Comparison of ENCODE assay signal across 8 cellular contexts in genomic region chr12:107607464-107608392, GRCh38.
A peak's percentile ranks its signal among the peaks of the same experiment; 100 is the strongest.
DNase-seq lines count a peak whose midpoint lies in the region; ATAC-seq and TF ChIP-seq lines count a peak whose summit lies in the region.

No MANE protein-coding gene starts in this region.

- TF ChIP-seq CTCF in GM12873 (IDR thresholded peaks at IDR 0.05; ENCODE audit: insufficient read depth, low read depth, low read length, missing control alignments), result peak; percentile 97
- peak; percentile 90 for TF ChIP-seq CTCF in RWPE1 (conservative IDR thresholded peaks at IDR 0.05; ENCODE audit: low read depth)
- peak; percentile 96 for TF ChIP-seq CTCF in fibroblast of the aortic adventitia (IDR thresholded peaks at IDR 0.05; ENCODE audit: insufficient read depth, low read length)
- peak; percentile 96 for TF ChIP-seq CTCF in neural progenitor cell (IDR thresholded peaks at IDR 0.05)

- no peaks in the 10 kb centered on the region for H3K4me1 Mint-ChIP-seq in activated T-helper 17 cell treated with anti-CD3 and anti-CD28 coated beads, Interleukin-2, amount 50 U/mL, for 72 hours
- peaks cover 22% of the 10 kb centered on the region for H3K4me1 Mint-ChIP-seq in neural progenitor cell
- no peaks in the 10 kb centered on the region for H3K4me1 Mint-ChIP-seq in stimulated activated naive CD8-positive, alpha-beta T cell treated with anti-CD3 and anti-CD28 coated beads, Interleukin-15, amount 100 ng/mL, for 72 hours

- H3K79me2 ChIP-seq in neural progenitor cell (ENCODE audit: low read depth), result no peaks in the 10 kb centered on the region

- H3K27me3 ChIP-seq in neural progenitor cell, result no peaks in the 10 kb centered on the region

- no peaks in the 10 kb centered on the region for H3K9me3 Mint-ChIP-seq in activated T-helper 17 cell treated with anti-CD3 and anti-CD28 coated beads, Interleukin-2, amount 50 U/mL, for 72 hours
- no peaks in the 10 kb centered on the region for H3K9me3 Mint-ChIP-seq in neural progenitor cell
- no peaks in the 10 kb centered on the region for H3K9me3 Mint-ChIP-seq in stimulated activated naive CD8-positive, alpha-beta T cell treated with anti-CD3 and anti-CD28 coated beads, Interleukin-15, amount 100 ng/mL, for 72 hours

- no peaks in the 10 kb centered on the region for H4K20me1 ChIP-seq in neural progenitor cell (ENCODE audit: low read depth)

- H3K27ac Mint-ChIP-seq in activated T-helper 17 cell treated with anti-CD3 and anti-CD28 coated beads, Interleukin-2, amount 50 U/mL, for 72 hours, result no peak overlapping the region
- H3K27ac Mint-ChIP-seq in neural progenitor cell, result no peak overlapping the region
- H3K27ac Mint-ChIP-seq in stimulated activated naive CD8-positive, alpha-beta T cell treated with anti-CD3 and anti-CD28 coated beads, Interleukin-15, amount 100 ng/mL, for 72 hours, result peak overlapping the region in 1 of 2 donors; percentile 31

- no peaks in the 10 kb centered on the region for H3K36me3 ChIP-seq in neural progenitor cell

- DNase-seq in M059J (ENCODE audit: low read depth), result peak; percentile 65
- peak; percentile 76 for DNase-seq in RWPE1 (ENCODE audit: low spot score)
- peak; percentile 81 for DNase-seq in fibroblast of the aortic adventitia (ENCODE audit: low read depth)
- DNase-seq in neural progenitor cell (ENCODE audit: low spot score), result peak; percentile 92
- DNase-seq in stimulated activated naive CD8-positive, alpha-beta T cell treated with anti-CD3 and anti-CD28 coated beads, Interleukin-15, amount 100 ng/mL, for 72 hours, result peak; percentile 69 to 72

- no peak overlapping the region for H3K9ac ChIP-seq in neural progenitor cell

- H3K4me2 ChIP-seq in neural progenitor cell, result no peak overlapping the region

- POLR2A ChIA-PET in RWPE1 (lab: Yijun Ruan, JAX; ENCODE audit: low non-redundant PET), result no interaction called here

- no peaks in the 10 kb centered on the region for H3K9me3 ChIP-seq in neural progenitor cell (ENCODE audit: low read depth)

- no peak overlapping the region for H3K27ac ChIP-seq in RWPE1
- no peak overlapping the region for H3K27ac ChIP-seq in neural progenitor cell

- H3F3A ChIP-seq in neural progenitor cell (ENCODE audit: low read depth), result no peaks in the 10 kb centered on the region

- peaks cover 19% of the 10 kb centered on the region for H3K36me3 Mint-ChIP-seq in activated T-helper 17 cell treated with anti-CD3 and anti-CD28 coated beads, Interleukin-2, amount 50 U/mL, for 72 hours (ENCODE audit: low read depth)
- H3K36me3 Mint-ChIP-seq in neural progenitor cell, result no peaks in the 10 kb centered on the region

- no peaks in the 10 kb centered on the region for H3K4me1 ChIP-seq in neural progenitor cell

- H3K4me3 ChIP-seq in fibroblast of the aortic adventitia (ENCODE audit: low read depth, low read length) (no peak overlapping the region), neural progenitor cell (no peak overlapping the region)

- no peak overlapping the region for H3K4me3 Mint-ChIP-seq in activated T-helper 17 cell treated with anti-CD3 and anti-CD28 coated beads, Interleukin-2, amount 50 U/mL, for 72 hours
- H3K4me3 Mint-ChIP-seq in neural progenitor cell, result no peak overlapping the region
- no peak overlapping the region for H3K4me3 Mint-ChIP-seq in stimulated activated naive CD8-positive, alpha-beta T cell treated with anti-CD3 and anti-CD28 coated beads, Interleukin-15, amount 100 ng/mL, for 72 hours

- no peaks in the 10 kb centered on the region for H3K27me3 Mint-ChIP-seq in activated T-helper 17 cell treated with anti-CD3 and anti-CD28 coated beads, Interleukin-2, amount 50 U/mL, for 72 hours
- H3K27me3 Mint-ChIP-seq in neural progenitor cell (ENCODE audit: insufficient read depth, low read depth), result peaks cover 11% of the 10 kb centered on the region
- no peaks in the 10 kb centered on the region for H3K27me3 Mint-ChIP-seq in stimulated activated naive CD8-positive, alpha-beta T cell treated with anti-CD3 and anti-CD28 coated beads, Interleukin-15, amount 100 ng/mL, for 72 hours

- H2AFZ ChIP-seq in neural progenitor cell (replicated peaks), result no peak overlapping the region

- CTCF ChIA-PET in RWPE1 (lab: Yijun Ruan, JAX), result interaction anchor here (0.6 to 7.3 kb wide), 19 partner anchors 9 to 949 kb away, joined by 3 to 77 read pairs (median 3); no protein-coding TSS in a partner anchor

- ATAC-seq in activated T-helper 17 cell treated with anti-CD3 and anti-CD28 coated beads, Interleukin-2, amount 50 U/mL, for 72 hours (replicated peaks), result peak; percentile 74
- ATAC-seq in stimulated activated naive CD8-positive, alpha-beta T cell treated with anti-CD3 and anti-CD28 coated beads, Interleukin-15, amount 100 ng/mL, for 72 hours, result peak; percentile 67
- no peak for ATAC-seq in GM19023 (IDR thresholded peaks at IDR 0.05; ENCODE audit: unreplicated experiment)
